Comparison of ENCODE assay signal across 13 cellular contexts in genomic region chr11:93585758-93586157, GRCh38. TPM values are rescaled to one million over a fixed set of nuclear protein-coding genes. Genes with fewer than 3 reads are reported as not detected.
DNase-seq lines count a peak whose midpoint lies in the region; TF ChIP-seq lines count a peak whose summit lies in the region.
"Had no signal": no experiment of that assay in that cellular context is flagged by ENCODE, and none has a peak within 500 bp of the region (broad histone marks: within the 10 kb centered on the region; RNA-seq: fewer than 3 reads in every experiment).

No MANE protein-coding gene starts in this region.

- no peak overlapping the region for H3K4me3 ChIP-seq in astrocyte of the cerebellum (ENCODE audit: low read depth, low read length)
- no peak overlapping the region for H3K4me3 ChIP-seq in kidney epithelial cell (ENCODE audit: low read depth, low read length)
- H3K4me3 ChIP-seq in thyroid gland (replicated peaks in 1 of 3): no peak overlapping the region
- H3K4me3 ChIP-seq: spleen had no signal

- H3K27ac Mint-ChIP-seq in HFFc6: peak overlapping the region; percentile 34
- H3K27ac Mint-ChIP-seq: IgD-negative memory B cell had no signal

- no peak for TF ChIP-seq POLR2A in thyroid gland (IDR thresholded peaks at IDR 0.05)

- in situ Hi-C loops in astrocyte of the cerebellum (cut with HindIII; ENCODE audit: low sequenced_read_pairs): no loop called here

- no peak overlapping the region for H3K27ac ChIP-seq in thyroid gland
- H3K27ac ChIP-seq: spleen had no signal

- TF ChIP-seq CTCF in HFFc6 (IDR thresholded peaks at IDR 0.05) (no peak), astrocyte of the cerebellum (IDR thresholded peaks at IDR 0.05; ENCODE audit: low read depth, low read length, missing control alignments) (no peak), kidney epithelial cell (IDR thresholded peaks at IDR 0.05; ENCODE audit: insufficient read depth, low read length, poor library complexity, severe bottlenecking) (no peak), thyroid gland (IDR thresholded peaks at IDR 0.05) (no peak)

- H3K4me1 Mint-ChIP-seq in HFFc6 (ENCODE audit: low read depth): peaks cover 9% of the 10 kb centered on the region
- H3K4me1 Mint-ChIP-seq: IgD-negative memory B cell had no signal

- H3K36me3 ChIP-seq in kidney epithelial cell (ENCODE audit: control insufficient read depth, insufficient read depth, low read length) (no peaks in the 10 kb centered on the region), thyroid gland (no peaks in the 10 kb centered on the region)
- H3K36me3 ChIP-seq: spleen had no signal

- H3K4me1 ChIP-seq in thyroid gland: no peaks in the 10 kb centered on the region
- H3K4me1 ChIP-seq: spleen had no signal

- H3K9me3 Mint-ChIP-seq in HFFc6: no peaks in the 10 kb centered on the region

- no peak overlapping the region for H3K4me3 Mint-ChIP-seq in HFFc6
- H3K4me3 Mint-ChIP-seq: IgD-negative memory B cell had no signal

- no peaks in the 10 kb centered on the region for H3K9me3 ChIP-seq in thyroid gland
- H3K9me3 ChIP-seq: spleen had no signal

- no peaks in the 10 kb centered on the region for H3K27me3 ChIP-seq in kidney epithelial cell (ENCODE audit: control insufficient read depth, insufficient read depth, low read length)
- H3K27me3 ChIP-seq in thyroid gland: no peaks in the 10 kb centered on the region
- H3K27me3 ChIP-seq: spleen had no signal

- H3K36me3 Mint-ChIP-seq in HFFc6 (ENCODE audit: low read depth): no peaks in the 10 kb centered on the region

- H3K27me3 Mint-ChIP-seq in HFFc6 (ENCODE audit: insufficient read depth): peaks cover 16% of the 10 kb centered on the region

- intact Hi-C loops in thyroid gland (cut with DNase I): no loop called here

- DNase-seq in HFFc6 (peak; percentile 72), astrocyte of the cerebellum (ENCODE audit: low read depth) (peak; percentile 19), kidney epithelial cell (ENCODE audit: low read depth) (peak; percentile 56), thyroid gland (peak; percentile 12 to 21), NAMALWA (ENCODE audit: low spot score) (no peak), NCI-H2171 (lab: John Stamatoyannopoulos, UW) (no peak)
- DNase-seq in activated CD4-positive, alpha-beta T cell treated with anti-CD3 and anti-CD28 coated beads, Interleukin-2, amount 50 U/mL, for 1 hour: no peak
- DNase-seq: activated T-cell treated with anti-CD3 and anti-CD28 coated beads, Interleukin-2, amount 50 U/mL, for 48 hours; NCI-H2107; RPMI8226; spleen had no signal

RNA-seq across cellular contexts. Expression of gene SMCO4, which starts 42.6 kb away (rescaled TPM):
- total RNA-seq in HFFc6 (2021; fragmentation: NEBNext Ultra II Directional; extraction: Animal tissue kit (Norgen Biotek cat#: 25700)): 10 to 100 TPM in 4 of 6 experiments, 1 to 10 TPM in 2; 8.6 to 13.1 (median 11.0) TPM
- 12.7 and 20.8 TPM in 2 replicates for total RNA-seq in kidney epithelial cell
- 100 to 1,000 TPM in 2 of 4 donors, 10 to 100 TPM in 2; 38.6 to 135 (median 102) TPM for total RNA-seq in thyroid gland
- total RNA-seq: G401 had no signal

Comparison
In these comparisons a context has a peak if more than half of its experiments do, and no peak if none do; other contexts are left out.
1. DNase-seq: peak in HFFc6 (single experiment), astrocyte of the cerebellum (single experiment), kidney epithelial cell (single experiment) and thyroid gland (2 of 2); none in NAMALWA (single experiment), NCI-H2171 (single experiment) and activated CD4-positive, alpha-beta T cell treated with anti-CD3 and anti-CD28 coated beads, Interleukin-2, amount 50 U/mL, for 1 hour (single experiment).